In the genomic region with DNA sequence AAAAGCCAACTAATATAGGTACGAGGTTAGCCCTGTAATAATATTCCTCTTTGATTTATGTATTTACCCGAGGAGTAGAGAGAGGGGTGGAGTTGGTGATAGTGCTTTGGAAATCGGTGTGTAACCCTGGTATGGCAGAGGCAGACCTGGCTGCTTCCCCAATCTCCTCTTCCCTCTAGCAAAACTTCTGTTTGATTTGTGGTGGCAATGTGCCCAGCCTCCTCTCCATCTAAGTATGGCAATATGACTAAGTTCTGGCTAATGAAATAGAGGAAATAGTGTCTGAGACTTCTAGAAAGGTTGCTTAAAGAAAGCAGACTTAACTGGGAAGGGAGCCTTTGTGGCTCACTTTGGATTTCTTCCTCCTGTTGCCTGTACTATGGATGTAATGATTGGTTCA, we compare ENCODE assay signal across 9 cellular contexts.
DNase-seq lines count a peak whose midpoint lies in the region; ATAC-seq and TF ChIP-seq lines count a peak whose summit lies in the region.
"Had no signal": no experiment of that assay in that cellular context is flagged by ENCODE, and none has a peak within 500 bp of the region (broad histone marks: within the 10 kb centered on the region; RNA-seq: fewer than 3 reads in every experiment).

No MANE protein-coding gene starts in this region.

- no peaks in the 10 kb centered on the region for H3K36me3 ChIP-seq in sigmoid colon
- H3K36me3 ChIP-seq: ovary had no signal

- TF ChIP-seq POLR2A in sigmoid colon (IDR thresholded peaks at IDR 0.05), result no peak

- H3K27me3 ChIP-seq in sigmoid colon, result no peaks in the 10 kb centered on the region
- H3K27me3 ChIP-seq: ovary had no signal

- TF ChIP-seq EP300 in sigmoid colon (IDR thresholded peaks at IDR 0.05), result no peak

- no peaks in the 10 kb centered on the region for H3K9me3 ChIP-seq in sigmoid colon
- H3K9me3 ChIP-seq: ovary had no signal

- DNase-seq in GM03348 (ENCODE audit: low spot score), result peak; percentile 76
- DNase-seq in NOMO-1 (lab: John Stamatoyannopoulos, UW; ENCODE audit: unreplicated experiment in 2 of 2), result peak; percentile 69 to 87
- peak; percentile 72 for DNase-seq in sigmoid colon
- no peak for DNase-seq in activated CD4-positive, alpha-beta T cell treated with anti-CD3 and anti-CD28 coated beads, Interleukin-2, amount 50 U/mL, for 4 hours
- no peak for DNase-seq in stimulated activated CD4-positive, alpha-beta T cell treated with anti-CD3 and anti-CD28 coated beads, Interleukin-4, amount 100 ng/mL, for 4 hours
- no peak for DNase-seq in NCI-H187 treated with DMSO at 0.1 percent for 48 hours (lab: John Stamatoyannopoulos, UW)

- TF ChIP-seq CTCF in sigmoid colon (IDR thresholded peaks at IDR 0.05), result no peak

- peaks cover 0 to 20% (median 5%) of the 10 kb centered on the region in 4 donors for H3K4me1 ChIP-seq in sigmoid colon

- intact Hi-C loops in sigmoid colon (cut with DNase I), result no loop called here

- 6 to 45% methylated on average over 3 of the region's 3 CpGs for WGBS in sigmoid colon, 2 donors

- ATAC-seq in esophagus mucosa, result peak; percentile 75
- no peak for ATAC-seq in GM19455 (IDR thresholded peaks at IDR 0.05; ENCODE audit: unreplicated experiment)

- H3K27ac ChIP-seq in sigmoid colon, result no peak overlapping the region
- H3K27ac ChIP-seq: ovary had no signal

- no peak overlapping the region for H3K4me3 ChIP-seq in sigmoid colon
- H3K4me3 ChIP-seq: ovary had no signal

Comparison
In these comparisons a context has a peak if more than half of its experiments do, and no peak if none do; other contexts are left out.
1. DNase-seq: peak in GM03348 (single experiment), NOMO-1 (2 of 2) and sigmoid colon (single experiment); none in activated CD4-positive, alpha-beta T cell treated with anti-CD3 and anti-CD28 coated beads, Interleukin-2, amount 50 U/mL, for 4 hours (0 of 2), stimulated activated CD4-positive, alpha-beta T cell treated with anti-CD3 and anti-CD28 coated beads, Interleukin-4, amount 100 ng/mL, for 4 hours (0 of 2) and NCI-H187 treated with DMSO at 0.1 percent for 48 hours (single experiment).